ENCODE assay signal across 1 cellular context in the genomic region with DNA sequence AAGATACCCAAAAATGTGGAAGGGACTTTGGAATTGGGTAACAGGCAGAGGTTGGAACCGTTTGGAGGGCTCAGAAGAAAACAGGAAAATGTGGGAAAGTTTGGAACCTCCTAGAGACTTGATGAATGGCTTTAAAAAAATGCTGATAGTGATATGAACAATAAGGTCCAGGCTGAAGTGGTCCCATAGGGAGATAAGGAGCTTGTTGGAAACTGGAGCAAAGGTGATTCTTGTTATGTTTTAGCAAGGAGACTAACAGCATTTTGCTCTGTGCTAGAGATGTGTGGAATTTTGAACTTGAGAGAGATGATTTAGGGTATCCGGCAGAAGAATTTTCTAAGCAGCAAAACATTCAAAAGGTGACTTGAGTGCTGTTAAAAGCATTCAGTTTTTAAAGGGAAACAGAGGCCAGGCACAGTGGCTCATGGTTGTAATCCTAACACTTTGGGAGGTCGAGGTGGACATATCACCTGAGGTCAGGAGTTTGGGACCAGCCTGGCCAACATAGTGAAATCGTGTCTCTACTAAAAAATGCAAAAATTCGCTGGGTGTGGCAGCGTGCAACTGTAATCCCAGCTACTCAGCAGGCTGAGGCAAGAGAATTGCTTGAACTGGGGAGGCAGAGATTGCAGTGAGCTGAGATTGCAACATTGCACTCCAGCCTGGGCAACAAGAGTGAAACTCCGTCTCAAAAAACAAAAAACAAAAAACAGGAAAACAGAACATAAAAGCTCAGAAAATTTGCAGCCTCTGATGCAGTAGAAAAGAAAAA.
TF ChIP-seq lines count a peak whose summit lies in the region.

No MANE protein-coding gene starts in this region.

TF ChIP-seq in K562, 482 proteins besides CTCF, POLR2A, EP300 and RAD21:
- TF ChIP-seq HDAC2 (IDR thresholded peaks at IDR 0.05) (0 out of 2 replicates have a peak, but pooled peaks have one; percentile 26), RCOR1 (IDR thresholded peaks at IDR 0.05; ENCODE audit: borderline replicate concordance in 1 of 2, low read depth in 2 of 2, low read length in 2 of 2) (0 out of 4 replicates have a peak, but pooled peaks of 1 of the 2 experiments have one; percentile 12), KDM1A (IDR thresholded peaks at IDR 0.05) (peak; percentile 63 to 79)
